In the genomic region with DNA sequence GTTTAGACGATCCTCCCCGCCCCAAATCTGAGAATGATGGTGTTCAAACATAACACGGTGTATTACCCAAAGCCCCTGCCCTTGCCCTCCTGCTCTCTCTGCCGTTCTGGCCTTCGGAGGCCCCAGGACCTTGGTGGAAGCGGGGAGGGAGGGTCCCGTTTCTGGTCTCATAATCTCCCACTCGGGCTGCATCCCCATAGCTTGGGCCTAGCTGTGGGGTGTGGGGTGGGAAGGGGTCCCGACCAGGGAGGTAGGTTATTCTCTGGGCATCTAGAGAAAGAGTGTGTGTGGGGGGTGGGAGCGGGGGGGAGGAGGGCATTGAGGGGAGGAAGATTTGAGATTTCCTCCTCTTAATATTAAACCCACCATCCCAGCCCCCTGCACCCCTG, we compare ENCODE assay signal across 1 cellular context.
TF ChIP-seq lines count a peak whose summit lies in the region.

No MANE protein-coding gene starts in this region.

TF ChIP-seq in HepG2, 621 proteins besides CTCF, POLR2A, EP300 and RAD21:
- no peak for TF ChIP-seq HNRNPL (IDR thresholded peaks at IDR 0.05; ENCODE audit: low read depth, low read length)
- TF ChIP-seq, protein P1, sequence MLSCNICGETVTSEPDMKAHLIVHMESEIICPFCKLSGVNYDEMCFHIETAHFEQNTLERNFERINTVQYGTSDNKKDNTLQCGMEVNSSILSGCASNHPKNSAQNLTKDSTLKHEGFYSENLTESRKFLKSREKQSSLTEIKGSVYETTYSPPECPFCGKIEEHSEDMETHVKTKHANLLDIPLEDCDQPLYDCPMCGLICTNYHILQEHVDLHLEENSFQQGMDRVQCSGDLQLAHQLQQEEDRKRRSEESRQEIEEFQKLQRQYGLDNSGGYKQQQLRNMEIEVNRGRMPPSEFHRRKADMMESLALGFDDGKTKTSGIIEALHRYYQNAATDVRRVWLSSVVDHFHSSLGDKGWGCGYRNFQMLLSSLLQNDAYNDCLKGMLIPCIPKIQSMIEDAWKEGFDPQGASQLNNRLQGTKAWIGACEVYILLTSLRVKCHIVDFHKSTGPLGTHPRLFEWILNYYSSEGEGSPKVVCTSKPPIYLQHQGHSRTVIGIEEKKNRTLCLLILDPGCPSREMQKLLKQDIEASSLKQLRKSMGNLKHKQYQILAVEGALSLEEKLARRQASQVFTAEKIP (CRISPR knock-in tag; IDR thresholded peaks at IDR 0.05; ENCODE audit: borderline replicate concordance), result no peak
- TF ChIP-seq CEBPG (CRISPR knock-in tag; IDR thresholded peaks at IDR 0.05), result no peak
- TF ChIP-seq NKX3-1 (CRISPR knock-in tag; IDR thresholded peaks at IDR 0.05), result no peak
- no peak for TF ChIP-seq ZNF605 (CRISPR knock-in tag; IDR thresholded peaks at IDR 0.05)
- TF ChIP-seq, protein P2, sequence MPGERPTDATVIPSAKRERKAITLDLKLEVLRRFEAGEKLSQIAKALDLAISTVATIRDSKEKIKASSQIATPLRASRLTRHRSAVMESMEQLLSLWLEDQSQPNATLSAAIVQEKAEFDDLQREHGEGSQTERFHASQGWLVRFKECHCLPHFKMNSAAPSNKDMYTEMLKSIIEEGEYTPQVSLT (CRISPR knock-in tag; IDR thresholded peaks at IDR 0.05; ENCODE audit: borderline replicate concordance, low read depth), result no peak
- no peak for TF ChIP-seq SRF (IDR thresholded peaks at IDR 0.05; ENCODE audit: low read depth, low read length)
- TF ChIP-seq PHF20 (CRISPR knock-in tag; IDR thresholded peaks at IDR 0.05), result no peak
- TF ChIP-seq, protein P3, sequence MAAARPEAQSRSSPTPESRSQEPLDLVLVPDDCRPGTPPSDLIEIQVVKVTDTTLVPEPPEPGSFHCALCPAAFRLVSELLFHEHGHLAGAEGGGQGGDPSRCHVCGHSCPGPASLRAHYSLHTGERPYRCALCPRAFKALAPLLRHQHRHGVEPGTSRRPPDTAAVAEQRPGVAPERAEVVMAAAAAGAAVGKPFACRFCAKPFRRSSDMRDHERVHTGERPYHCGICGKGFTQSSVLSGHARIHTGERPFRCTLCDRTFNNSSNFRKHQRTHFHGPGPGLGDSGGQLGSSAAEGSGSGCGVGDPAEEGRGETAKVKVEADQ (CRISPR knock-in tag; IDR thresholded peaks at IDR 0.05; ENCODE audit: borderline replicate concordance), result no peak
TF ChIP-seq in HepG2: peak in this region for 0.
